Comparison of ENCODE assay signal across 15 cellular contexts in genomic region chr1:19648239-19648638, GRCh38. TPM values are rescaled to one million over a fixed set of nuclear protein-coding genes. Genes with fewer than 3 reads are reported as not detected.
DNase-seq lines count a peak whose midpoint lies in the region; ATAC-seq, FAIRE-seq and TF ChIP-seq lines count a peak whose summit lies in the region.
"Had no signal": no experiment of that assay in that cellular context is flagged by ENCODE, and none has a peak within 500 bp of the region (broad histone marks: within the 10 kb centered on the region; RNA-seq: fewer than 3 reads in every experiment).

No MANE protein-coding gene starts in this region.

- 51% methylated on average over 7 of the region's 14 CpGs; no CpG with 5 or more reads in 1 of the 2 experiments for WGBS in IMR-90 (ENCODE audit: extremely low coverage in 2 of 2, insufficient read length in 1 of 2), 2 experiments

- H3K4ac ChIP-seq in IMR-90 (ENCODE audit: low read depth, low read length) = no peak overlapping the region

- no peak for TF ChIP-seq POLR2A in IMR-90 (IDR thresholded peaks at IDR 0.05; ENCODE audit: low read depth, low read length)

- H3K27me3 ChIP-seq in IMR-90 (ENCODE audit: control insufficient read depth, insufficient read depth, low read length) (no peaks in the 10 kb centered on the region), mucosa of rectum (ENCODE audit: control insufficient read depth in 2 of 2, insufficient read depth in 2 of 2, low read length in 2 of 2) (no peaks in the 10 kb centered on the region), stomach smooth muscle (ENCODE audit: control insufficient read depth in 1 of 2, insufficient read depth in 2 of 2, low read length in 2 of 2) (no peaks in the 10 kb centered on the region), dorsolateral prefrontal cortex (peaks cover 0 to 6% (median 0%) of the 10 kb centered on the region in 45 donors)

- H3K4me3 ChIP-seq in IMR-90 (ENCODE audit: insufficient read depth, low read depth, low read length) (no peak overlapping the region), choroid plexus epithelial cell (ENCODE audit: low read depth, low read length) (peak overlapping the region; percentile 91), mucosa of rectum (ENCODE audit: low read length in 2 of 2) (peak overlapping the region; percentile 53 to 87), stomach smooth muscle (ENCODE audit: low read length in 2 of 2) (peak overlapping the region in 1 of 2 donors; percentile 29), dorsolateral prefrontal cortex (peak overlapping the region in 7 of 59 donors; percentile 6 to 88 (median 28))
- H3K4me3 ChIP-seq: smooth muscle cell had no signal

- peaks cover 4 to 59% of the 10 kb centered on the region in 2 experiments; a peak in 2 of 4 replicates for H3K79me1 ChIP-seq in IMR-90 (ENCODE audit: low read depth in 1 of 2, low read length in 2 of 2)

- intact Hi-C loops in IMR-90 (cut with micrococcal nuclease) = no loop called here
- intact Hi-C loops in dorsolateral prefrontal cortex (cut with DNase I) = loop anchor here in 1 of 2 donors (5.0 kb wide), 1 partner anchor 161 kb away; the partner anchor contains the start of gene CAPZB

- peaks cover 44% of the 10 kb centered on the region for H4K20me1 ChIP-seq in IMR-90 (ENCODE audit: insufficient read depth, low read length)

- in situ Hi-C loops in IMR-90 (cut with MboI; ENCODE audit: low sequenced_read_pairs) = loop anchor here (5.0 to 10.0 kb wide), 2 partner anchors 163 to 306 kb away; partner anchors contain the start of gene CAPZB

- no peak for TF ChIP-seq CTCF in IMR-90 (conservative IDR thresholded peaks at IDR 0.05; ENCODE audit: low read depth, low read length)
- no peak for TF ChIP-seq CTCF in choroid plexus epithelial cell (conservative IDR thresholded peaks at IDR 0.05; ENCODE audit: low read depth, low read length)
- TF ChIP-seq CTCF in dorsolateral prefrontal cortex (IDR thresholded peaks at IDR 0.05 in 54 of 56, conservative IDR thresholded peaks at IDR 0.05 in 2 of 56; ENCODE audit: low read depth in 1 of 56, partially characterized antibody in 56 of 56) = no peak

- no peak overlapping the region for H4K8ac ChIP-seq in IMR-90 (ENCODE audit: low read depth in 2 of 2, low read length in 2 of 2)

- peaks cover 2% of the 10 kb centered on the region; the same call in 1 of the 2 replicates for H3K36me3 ChIP-seq in IMR-90 (ENCODE audit: control insufficient read depth, insufficient read depth, low read length)
- peaks cover under 1 to 2% of the 10 kb centered on the region in 2 donors for H3K36me3 ChIP-seq in mucosa of rectum (ENCODE audit: control insufficient read depth in 2 of 2, insufficient read depth in 2 of 2, low read length in 2 of 2)
- H3K36me3 ChIP-seq in stomach smooth muscle (ENCODE audit: control insufficient read depth in 2 of 2, insufficient read depth in 2 of 2, low read length in 2 of 2) = no peaks in the 10 kb centered on the region
- H3K36me3 ChIP-seq: neutrophil had no signal

- DNase-seq in IMR-90 (no peak), choroid plexus epithelial cell (ENCODE audit: low read depth) (no peak), urothelium cell line (ENCODE audit: low spot score) (no peak), dorsolateral prefrontal cortex (no peak), glomerular visceral epithelial cell (ENCODE audit: extremely low spot score) (no peak)
- no peak for DNase-seq in stimulated activated CD4-positive, alpha-beta T cell treated with anti-CD3 and anti-CD28 coated beads, Interleukin-2, amount 100 ng/mL, for 24 hours
- DNase-seq: activated B cell treated with CpG ODN at 0.5 μM for 24 hours, KG1, NCI-H1105 had no signal

- H2BK20ac ChIP-seq in IMR-90 (ENCODE audit: low read depth, low read length) = no peak overlapping the region

- TF ChIP-seq RAD21 in IMR-90 (IDR thresholded peaks at IDR 0.05; ENCODE audit: low read length) = no peak

- peak overlapping the region; percentile 51 for H2AK9ac ChIP-seq in IMR-90 (replicated peaks; ENCODE audit: low read depth, low read length, poor library complexity)

- H3K9me1 ChIP-seq in IMR-90 (ENCODE audit: insufficient read depth, low read length) = no peaks in the 10 kb centered on the region; the same call in 1 of the 2 replicates

- CTCF ChIA-PET in IMR-90 (lab: Yijun Ruan, JAX) = interaction anchor here (1.0 kb wide), 1 partner anchor 148 kb away, joined by 4 read pairs; no protein-coding TSS in a partner anchor

- H4K5ac ChIP-seq in IMR-90 (ENCODE audit: low read depth, low read length) = no peak overlapping the region

- H4K91ac ChIP-seq in IMR-90 (ENCODE audit: insufficient read depth, low read depth, low read length) = no peak overlapping the region

- H3K9ac ChIP-seq in IMR-90 (ENCODE audit: low read depth, low read length) (no peak overlapping the region), mucosa of rectum (ENCODE audit: low read depth in 1 of 2, low read length in 2 of 2) (peak overlapping the region; percentile 63 to 100), stomach smooth muscle (ENCODE audit: low read length in 2 of 2) (no peak overlapping the region)

- dilution Hi-C loops in IMR-90 (cut with HindIII; ENCODE audit: low sequenced_read_pairs, unreplicated experiment) = no loop called here

- BruUV-seq in IMR-90 (replicated peaks; lab: Mats Ljungman, UMichigan) = no TSS peak

- no peak for ATAC-seq in IMR-90 (ENCODE audit: low read depth)
- ATAC-seq: stimulated activated memory B cell treated with anti-CD40 and anti-IgM and Interleukin-4, amounts not matched to agents 10 μg/mL and 1 μg/mL and 100 μg/mL, for 72 hours had no signal

- H2BK15ac ChIP-seq in IMR-90 (ENCODE audit: low read depth, low read length) = no peak overlapping the region

- no peak overlapping the region for H3K23ac ChIP-seq in IMR-90 (ENCODE audit: low read depth, low read length)

- H3K27ac ChIP-seq in IMR-90 (ENCODE audit: insufficient read depth, low read length) (no peak overlapping the region), mucosa of rectum (ENCODE audit: low read depth in 2 of 2, low read length in 2 of 2) (peak overlapping the region; percentile 97 to 98), stomach smooth muscle (ENCODE audit: low read length) (peak overlapping the region; percentile 55), dorsolateral prefrontal cortex (peak overlapping the region in 25 of 59 donors; percentile 4 to 90 (median 57))
- H3K27ac ChIP-seq: neutrophil had no signal

- no peak overlapping the region for H2AFZ ChIP-seq in IMR-90 (replicated peaks; ENCODE audit: low read length, poor library complexity)

- H3K9me3 ChIP-seq in IMR-90 (ENCODE audit: control insufficient read depth, insufficient read depth, low read length) (no peaks in the 10 kb centered on the region), mucosa of rectum (ENCODE audit: control insufficient read depth in 2 of 2, low read length in 2 of 2) (no peaks in the 10 kb centered on the region), stomach smooth muscle (ENCODE audit: control insufficient read depth in 2 of 2, low read length in 2 of 2) (no peaks in the 10 kb centered on the region)
- H3K9me3 ChIP-seq: neutrophil had no signal

- POLR2A ChIA-PET in IMR-90 (lab: Charles Lee; ENCODE audit: unreplicated experiment) = no interaction called here

- H3K56ac ChIP-seq in IMR-90 (ENCODE audit: extremely low read depth, insufficient read depth, low read length) = no peak overlapping the region

- no peak overlapping the region for H2AK5ac ChIP-seq in IMR-90 (ENCODE audit: low read depth, low read length)

- H2BK120ac ChIP-seq in IMR-90 (ENCODE audit: low read depth, low read length) = no peak overlapping the region

- H3K4me1 ChIP-seq in IMR-90 (ENCODE audit: control insufficient read depth, insufficient read depth, low read length) (peaks cover 22% of the 10 kb centered on the region; the same call in 1 of the 2 replicates), mucosa of rectum (ENCODE audit: control insufficient read depth in 2 of 2, insufficient read depth in 2 of 2, low read length in 2 of 2) (peaks cover 48 to 56% of the 10 kb centered on the region in 2 donors), stomach smooth muscle (ENCODE audit: control insufficient read depth, insufficient read depth, low read length) (peaks cover 67% of the 10 kb centered on the region)

- H3K4me2 ChIP-seq in IMR-90 (ENCODE audit: low read depth, low read length) = no peak overlapping the region; the same call in 1 of the 2 replicates
- H3K4me2 ChIP-seq: smooth muscle cell had no signal

- H3K18ac ChIP-seq in IMR-90 (ENCODE audit: low read depth, low read length) = no peak overlapping the region

- no peak for FAIRE-seq in urothelium cell line (lab: Jason Lieb, UNC)

- H2BK5ac ChIP-seq in IMR-90 (ENCODE audit: low read depth, low read length, poor library complexity, severe bottlenecking) = no peak overlapping the region

- H3K14ac ChIP-seq in IMR-90 (replicated peaks; ENCODE audit: low read depth, low read length) = no peak overlapping the region

TF ChIP-seq in IMR-90, 13 proteins besides CTCF, POLR2A, EP300 and RAD21 (continues in another document):
- TF ChIP-seq RCOR1 (IDR thresholded peaks at IDR 0.05; ENCODE audit: insufficient replicate concordance, low read length) (no peak), NFE2L2 (IDR thresholded peaks at IDR 0.05; ENCODE audit: low read depth, low read length) (no peak), CHD1 (IDR thresholded peaks at IDR 0.05; ENCODE audit: low read depth, low read length) (no peak), SMC3 (IDR thresholded peaks at IDR 0.05; ENCODE audit: low read depth, low read length) (no peak), RFX5 (IDR thresholded peaks at IDR 0.05; ENCODE audit: low read depth, low read length) (no peak), FOS (IDR thresholded peaks at IDR 0.05; ENCODE audit: low read depth, low read length) (no peak), USF2 (IDR thresholded peaks at IDR 0.05; ENCODE audit: low read depth, low read length) (no peak), MAFK (IDR thresholded peaks at IDR 0.05; ENCODE audit: low read depth, low read length) (no peak)

RNA-seq across cellular contexts. Expression of gene NBL1, which starts 4.1 kb away (rescaled TPM):
- total RNA-seq in IMR-90 (2012; rRNA removed) = 12.5 and 14.0 TPM in 2 replicates
- 54.2 and 62.7 TPM in 2 replicates for polyA plus RNA-seq in IMR-90 (2012; rRNA removed)
- polyA plus RNA-seq in IMR-90 (2012; cell fraction: cytosol; rRNA removed) = 30.4 and 44.0 TPM in 2 replicates
- 13.3 and 30.2 TPM in 2 replicates for polyA plus RNA-seq in IMR-90 (2012; cell fraction: nucleus; rRNA removed; ENCODE audit: low replicate concordance)
- total RNA-seq in dorsolateral prefrontal cortex = 100 to 1,000 TPM in 107 of 120 experiments, 10 to 100 TPM in 13; 50.1 to 208 (median 129) TPM

RNA-seq across cellular contexts. Expression of gene HTR6, which starts 16.4 kb away (rescaled TPM):
- total RNA-seq in IMR-90 (2012; rRNA removed) (not detected in 2 replicates), dorsolateral prefrontal cortex (1 to 10 TPM; 1.0 to 7.2 (median 3.3) TPM)
- polyA plus RNA-seq in IMR-90 (2012; rRNA removed) = not detected in 2 replicates
- polyA plus RNA-seq in IMR-90 (2012; cell fraction: cytosol; rRNA removed) = not detected in 2 replicates
- polyA plus RNA-seq in IMR-90 (2012; cell fraction: nucleus; rRNA removed; ENCODE audit: low replicate concordance) = 0.08 TPM in 1 of 2 replicates, not detected in the other
- total RNA-seq: activated B cell treated with CpG ODN at 0.5 μM for 24 hours; activated T-helper 2 cell treated with anti-CD3 and anti-CD28 coated beads, Interferon-gamma antibody, Interleukin-2, Interleukin-4, amounts not matched to agents 10 μg/mL and 5 μg/mL and 100 μg/mL, durations not matched to agents 14 hours and 24 hours and 36 hours; smooth muscle cell had no signal
- polyA plus RNA-seq: smooth muscle cell had no signal

Comparison
In these comparisons a context has a peak if more than half of its experiments do, and no peak if none do; other contexts are left out.
1. H3K9ac ChIP-seq: peak in mucosa of rectum (2 of 2); none in IMR-90 (single experiment) and stomach smooth muscle (0 of 2).